22 cellular contexts compared by ENCODE assay signal in the genomic region with DNA sequence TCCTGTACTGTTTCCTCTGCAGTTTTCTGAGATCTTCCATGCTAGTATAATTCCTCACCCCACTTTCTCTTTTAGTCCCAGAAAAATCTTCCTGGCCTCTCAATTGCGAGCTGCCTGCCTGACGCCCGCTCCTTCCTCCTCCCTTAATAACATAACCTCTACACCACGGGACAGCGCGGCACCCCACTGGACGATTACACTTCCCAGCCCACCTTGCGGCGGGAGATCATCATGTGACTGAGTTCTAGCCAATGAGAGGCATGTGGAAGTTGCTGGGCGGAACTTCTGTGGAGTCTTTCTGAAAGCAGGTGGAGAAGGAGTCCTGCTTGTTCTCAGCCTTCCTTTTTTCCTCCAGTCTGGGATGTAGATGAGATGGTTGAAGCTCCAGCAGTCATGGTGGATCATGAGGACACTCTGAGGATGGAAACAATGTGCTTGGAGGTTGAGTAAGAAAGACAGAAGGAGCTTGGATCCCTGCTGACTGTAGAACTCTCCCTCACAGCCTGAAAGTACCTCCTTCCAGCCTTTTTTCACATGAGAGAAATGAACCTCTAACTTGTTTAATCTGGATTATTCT.
DNase-seq lines count a peak whose midpoint lies in the region; ATAC-seq, FAIRE-seq and TF ChIP-seq lines count a peak whose summit lies in the region.
"Had no signal": no experiment of that assay in that cellular context is flagged by ENCODE, and none has a peak within 500 bp of the region (broad histone marks: within the 10 kb centered on the region; RNA-seq: fewer than 3 reads in every experiment).

No MANE protein-coding gene starts in this region.

- no peak for TF ChIP-seq EP300 in K562 (IDR thresholded peaks at IDR 0.05; ENCODE audit: low read length)

- H3K27me3 ChIP-seq in K562 (ENCODE audit: control insufficient read depth in 2 of 2, insufficient read depth in 2 of 2, low read length in 2 of 2) (peaks cover 0 to 37% of the 10 kb centered on the region in 2 experiments; a peak in 3 of 5 replicates), tibial artery (peaks cover 0 to 19% of the 10 kb centered on the region in 2 donors)

- H3K79me2 ChIP-seq in K562 (ENCODE audit: control insufficient read depth, insufficient read depth, low read length) = no peaks in the 10 kb centered on the region

- H3K4me1 ChIP-seq in K562 (replicated peaks in 1 of 2; ENCODE audit: control insufficient read depth in 2 of 2, insufficient read depth in 2 of 2, low read length in 2 of 2) (peaks cover 6 to 16% of the 10 kb centered on the region in 2 experiments; a peak in 3 of 5 replicates), tibial artery (no peaks in the 10 kb centered on the region)

- no peaks in the 10 kb centered on the region for H4K20me1 ChIP-seq in K562 (replicated peaks; ENCODE audit: control insufficient read depth, insufficient read depth, low read length)

- no peak overlapping the region for H3K27ac ChIP-seq in K562 (ENCODE audit: extremely low read depth, low read depth, low read length)
- H3K27ac ChIP-seq in tibial artery = no peak overlapping the region
- H3K27ac ChIP-seq: 22Rv1, C4-2B had no signal

- no peak overlapping the region for H3K4me3 Mint-ChIP-seq in activated naive CD8-positive, alpha-beta T cell treated with anti-CD3 and anti-CD28 coated beads, Interleukin-2, amount 50 U/mL, for 24 hours
- H3K4me3 Mint-ChIP-seq in activated naive CD8-positive, alpha-beta T cell treated with anti-CD3 and anti-CD28 coated beads for 36 hours = no peak overlapping the region
- peak overlapping the region; percentile 62 for H3K4me3 Mint-ChIP-seq in type B pancreatic cell
- H3K4me3 Mint-ChIP-seq in activated T-helper 2 cell treated with anti-CD3 and anti-CD28 coated beads, Interferon-gamma antibody, Interleukin-2, Interleukin-4, amounts not matched to agents 10 μg/mL and 5 μg/mL and 100 μg/mL, durations not matched to agents 14 hours and 24 hours and 36 hours (ENCODE audit: low read depth) = no peak overlapping the region
- H3K4me3 Mint-ChIP-seq: CD8-positive, alpha-beta memory T cell had no signal

- H3K9ac ChIP-seq in K562 (ENCODE audit: insufficient read depth in 1 of 2, low read depth in 2 of 2, low read length in 2 of 2) = no peak overlapping the region

- peak overlapping the region; percentile 55 for H3K4me2 ChIP-seq in K562 (ENCODE audit: insufficient read depth, low read length)

- no peaks in the 10 kb centered on the region for H3K4me1 Mint-ChIP-seq in activated naive CD8-positive, alpha-beta T cell treated with anti-CD3 and anti-CD28 coated beads, Interleukin-2, amount 50 U/mL, for 24 hours
- H3K4me1 Mint-ChIP-seq in activated naive CD8-positive, alpha-beta T cell treated with anti-CD3 and anti-CD28 coated beads for 36 hours = no peaks in the 10 kb centered on the region
- H3K4me1 Mint-ChIP-seq in type B pancreatic cell (ENCODE audit: unreplicated experiment) = peaks cover 23% of the 10 kb centered on the region
- H3K4me1 Mint-ChIP-seq in activated T-helper 2 cell treated with anti-CD3 and anti-CD28 coated beads, Interferon-gamma antibody, Interleukin-2, Interleukin-4, amounts not matched to agents 10 μg/mL and 5 μg/mL and 100 μg/mL, durations not matched to agents 14 hours and 24 hours and 36 hours (ENCODE audit: low read depth) = no peaks in the 10 kb centered on the region
- H3K4me1 Mint-ChIP-seq: CD8-positive, alpha-beta memory T cell had no signal

- H3K36me3 ChIP-seq in K562 (ENCODE audit: control insufficient read depth, insufficient read depth, low read length) = no peaks in the 10 kb centered on the region
- H3K36me3 ChIP-seq in tibial artery = no peaks in the 10 kb centered on the region

- H3K4me3 ChIP-seq in K562 = 0 out of 2 replicates have a peak overlapping the region, but pooled peaks have one; percentile 0
- no peak overlapping the region for H3K4me3 ChIP-seq in tibial artery

- POLR2A ChIA-PET in K562 (lab: Yijun Ruan, JAX) = no interaction called here

- peaks cover 39% of the 10 kb centered on the region for H3K27me3 Mint-ChIP-seq in activated naive CD8-positive, alpha-beta T cell treated with anti-CD3 and anti-CD28 coated beads, Interleukin-2, amount 50 U/mL, for 24 hours
- H3K27me3 Mint-ChIP-seq in activated naive CD8-positive, alpha-beta T cell treated with anti-CD3 and anti-CD28 coated beads for 36 hours = peaks cover 38% of the 10 kb centered on the region
- peaks cover 22% of the 10 kb centered on the region for H3K27me3 Mint-ChIP-seq in type B pancreatic cell
- peaks cover 17% of the 10 kb centered on the region for H3K27me3 Mint-ChIP-seq in activated T-helper 2 cell treated with anti-CD3 and anti-CD28 coated beads, Interferon-gamma antibody, Interleukin-2, Interleukin-4, amounts not matched to agents 10 μg/mL and 5 μg/mL and 100 μg/mL, durations not matched to agents 14 hours and 24 hours and 36 hours (ENCODE audit: low read depth)

- intact Hi-C loops in K562 (cut with micrococcal nuclease) = no loop called here
- intact Hi-C loops in activated T-helper 2 cell treated with anti-CD3 and anti-CD28 coated beads, Interferon-gamma antibody, Interleukin-2, Interleukin-4, amounts not matched to agents 10 μg/mL and 5 μg/mL and 100 μg/mL, durations not matched to agents 14 hours and 24 hours and 36 hours (cut with micrococcal nuclease) = no loop called here
- intact Hi-C loops in tibial artery (cut with DNase I; ENCODE audit: low total_unique reads) = no loop called here

- no peaks in the 10 kb centered on the region for H3K9me3 Mint-ChIP-seq in activated naive CD8-positive, alpha-beta T cell treated with anti-CD3 and anti-CD28 coated beads, Interleukin-2, amount 50 U/mL, for 24 hours
- no peaks in the 10 kb centered on the region for H3K9me3 Mint-ChIP-seq in activated naive CD8-positive, alpha-beta T cell treated with anti-CD3 and anti-CD28 coated beads for 36 hours
- no peaks in the 10 kb centered on the region for H3K9me3 Mint-ChIP-seq in type B pancreatic cell
- no peaks in the 10 kb centered on the region for H3K9me3 Mint-ChIP-seq in activated T-helper 2 cell treated with anti-CD3 and anti-CD28 coated beads, Interferon-gamma antibody, Interleukin-2, Interleukin-4, amounts not matched to agents 10 μg/mL and 5 μg/mL and 100 μg/mL, durations not matched to agents 14 hours and 24 hours and 36 hours

- CTCF ChIA-PET in K562 (lab: Yijun Ruan, JAX; ENCODE audit: low intra/inter-chr PET ratio) = no interaction called here

- no peak for FAIRE-seq in K562 (lab: Jason Lieb, UNC)
- FAIRE-seq: G401.6, GM12892, GM18507 had no signal

- 3% methylated on average over 9 of the region's 10 CpGs for WGBS in K562 (ENCODE audit: insufficient coverage, low coverage, missing lambda C conversion rate)

- no peak for TF ChIP-seq RAD21 in K562 (CRISPR knock-in tag; conservative IDR thresholded peaks at IDR 0.05 in 1 of 2, IDR thresholded peaks at IDR 0.05 in 1 of 2)

- no peaks in the 10 kb centered on the region for H3K36me3 Mint-ChIP-seq in activated naive CD8-positive, alpha-beta T cell treated with anti-CD3 and anti-CD28 coated beads, Interleukin-2, amount 50 U/mL, for 24 hours (ENCODE audit: low read depth)
- no peaks in the 10 kb centered on the region for H3K36me3 Mint-ChIP-seq in activated naive CD8-positive, alpha-beta T cell treated with anti-CD3 and anti-CD28 coated beads for 36 hours
- no peaks in the 10 kb centered on the region for H3K36me3 Mint-ChIP-seq in type B pancreatic cell
- H3K36me3 Mint-ChIP-seq in activated T-helper 2 cell treated with anti-CD3 and anti-CD28 coated beads, Interferon-gamma antibody, Interleukin-2, Interleukin-4, amounts not matched to agents 10 μg/mL and 5 μg/mL and 100 μg/mL, durations not matched to agents 14 hours and 24 hours and 36 hours (ENCODE audit: low read depth) = no peaks in the 10 kb centered on the region
- H3K36me3 Mint-ChIP-seq: CD8-positive, alpha-beta memory T cell had no signal

- DNase-seq in activated naive CD8-positive, alpha-beta T cell treated with anti-CD3 and anti-CD28 coated beads, Interleukin-2, amount 50 U/mL, for 24 hours = no peak
- DNase-seq in activated naive CD8-positive, alpha-beta T cell treated with anti-CD3 and anti-CD28 coated beads for 36 hours = no peak
- DNase-seq in NCI-H2227 treated with DMSO at 0.1 percent for 48 hours (lab: John Stamatoyannopoulos, UW) (peak; percentile 37), K562 (ENCODE audit: extremely low read depth in 1 of 4, low spot score in 3 of 4) (peak; percentile 33 to 64 (median 56)), type B pancreatic cell (ENCODE audit: extremely low spot score, unreplicated experiment) (no peak), erythroblast (lab: John Stamatoyannopoulos, UW) (no peak), tibial artery (no peak)
- no peak for DNase-seq in activated T-helper 2 cell treated with anti-CD3 and anti-CD28 coated beads, Interferon-gamma antibody, Interleukin-2, Interleukin-4, amounts not matched to agents 10 μg/mL and 5 μg/mL and 100 μg/mL, durations not matched to agents 14 hours and 24 hours and 36 hours (ENCODE audit: low spot score)
- DNase-seq: CD8-positive, alpha-beta memory T cell; KG1; NCI-H1105; NCI-H146; NCI-H2029; NCI-H345; NCI-H524; NCI-H774; Right ventricle myocardium superior had no signal

- no peak for ATAC-seq in activated naive CD8-positive, alpha-beta T cell treated with anti-CD3 and anti-CD28 coated beads, Interleukin-2, amount 50 U/mL, for 24 hours
- ATAC-seq in K562 = peak; percentile 92

- in situ Hi-C loops in K562 (cut with MboI) = no loop called here

- no TSS peak for BruUV-seq in K562 (replicated peaks; lab: Mats Ljungman, UMichigan)

- TF ChIP-seq CTCF in K562 (IDR thresholded peaks at IDR 0.05 in 2 of 3, conservative IDR thresholded peaks at IDR 0.05 in 1 of 3; ENCODE audit: insufficient read depth in 2 of 3, low read depth in 1 of 3, low read length in 3 of 3) = no peak
- TF ChIP-seq CTCF in type B pancreatic cell (conservative IDR thresholded peaks at IDR 0.05) = no peak
- no peak for TF ChIP-seq CTCF in tibial artery (IDR thresholded peaks at IDR 0.05)

- no peaks in the 10 kb centered on the region for H3K9me3 ChIP-seq in K562 (replicated peaks; ENCODE audit: control insufficient read depth, insufficient read depth, low read depth, low read length)
- no peaks in the 10 kb centered on the region for H3K9me3 ChIP-seq in tibial artery

- peak overlapping the region; percentile 71 for H2AFZ ChIP-seq in K562 (ENCODE audit: low read depth, low read length)

- TF ChIP-seq POLR2A in K562 (conservative IDR thresholded peaks at IDR 0.05) (no peak), erythroblast (IDR thresholded peaks at IDR 0.05; ENCODE audit: low read length) (no peak)

- peak overlapping the region; percentile 21 for H3K27ac Mint-ChIP-seq in activated naive CD8-positive, alpha-beta T cell treated with anti-CD3 and anti-CD28 coated beads, Interleukin-2, amount 50 U/mL, for 24 hours
- no peak overlapping the region for H3K27ac Mint-ChIP-seq in activated naive CD8-positive, alpha-beta T cell treated with anti-CD3 and anti-CD28 coated beads for 36 hours
- H3K27ac Mint-ChIP-seq in type B pancreatic cell = no peak overlapping the region
- no peak overlapping the region for H3K27ac Mint-ChIP-seq in activated T-helper 2 cell treated with anti-CD3 and anti-CD28 coated beads, Interferon-gamma antibody, Interleukin-2, Interleukin-4, amounts not matched to agents 10 μg/mL and 5 μg/mL and 100 μg/mL, durations not matched to agents 14 hours and 24 hours and 36 hours

- H3K9me1 ChIP-seq in K562 (ENCODE audit: control insufficient read depth, insufficient read depth, low read length) = no peaks in the 10 kb centered on the region

TF ChIP-seq in K562, 482 proteins besides CTCF, POLR2A, EP300 and RAD21 (continues in another document):
- peak; percentile 74 for TF ChIP-seq RBM25 (IDR thresholded peaks at IDR 0.05; ENCODE audit: low read depth, low read length, severe bottlenecking)

Comparison
In these comparisons a context has a peak if more than half of its experiments do, and no peak if none do; other contexts are left out.
1. DNase-seq: peak in NCI-H2227 treated with DMSO at 0.1 percent for 48 hours (single experiment) and K562 (4 of 4); none in activated naive CD8-positive, alpha-beta T cell treated with anti-CD3 and anti-CD28 coated beads, Interleukin-2, amount 50 U/mL, for 24 hours (single experiment), activated naive CD8-positive, alpha-beta T cell treated with anti-CD3 and anti-CD28 coated beads for 36 hours (single experiment), type B pancreatic cell (single experiment), activated T-helper 2 cell treated with anti-CD3 and anti-CD28 coated beads, Interferon-gamma antibody, Interleukin-2, Interleukin-4, amounts not matched to agents 10 μg/mL and 5 μg/mL and 100 μg/mL, durations not matched to agents 14 hours and 24 hours and 36 hours (single experiment), erythroblast (0 of 2) and tibial artery (0 of 2).